Comparison of ENCODE assay signal across 2 cellular contexts in the genomic region with DNA sequence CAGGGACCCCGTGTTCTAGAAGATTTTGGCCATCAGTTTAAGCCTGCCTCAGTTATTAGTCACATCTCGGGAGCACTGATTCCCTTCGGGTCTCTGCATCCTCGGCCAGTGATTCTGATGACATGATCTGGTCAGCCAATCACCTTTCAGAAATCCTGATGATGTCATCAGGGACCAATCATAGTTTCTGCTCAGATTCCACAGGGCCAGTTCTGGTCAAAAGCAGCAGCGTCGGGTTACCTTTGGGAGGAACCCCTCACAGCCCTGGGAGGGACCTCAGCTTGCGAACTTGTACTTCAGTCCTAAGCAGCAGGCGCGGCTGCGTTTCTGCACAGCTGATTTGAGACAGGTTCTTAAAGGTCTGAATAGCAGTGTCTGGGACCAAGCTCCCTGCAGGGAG.
TF ChIP-seq lines count a peak whose summit lies in the region.

No MANE protein-coding gene starts in this region.

TF ChIP-seq in HCT116, 20 proteins besides CTCF, POLR2A, EP300 and RAD21:
- TF ChIP-seq YY1 (IDR thresholded peaks at IDR 0.05; ENCODE audit: extremely low read depth, insufficient replicate concordance, low read depth, low read length) (no peak), CBX3 (IDR thresholded peaks at IDR 0.05; ENCODE audit: low read depth) (no peak), ZFX (IDR thresholded peaks at IDR 0.05) (no peak), SP1 (IDR thresholded peaks at IDR 0.05; ENCODE audit: low read depth) (no peak), ZNF274 (IDR thresholded peaks at IDR 0.05; ENCODE audit: low read depth, low read length) (no peak), EZH2 (IDR thresholded peaks at IDR 0.05) (no peak), EZH2phosphoT487 (IDR thresholded peaks at IDR 0.05; ENCODE audit: borderline replicate concordance) (no peak), ELF1 (IDR thresholded peaks at IDR 0.05; ENCODE audit: borderline replicate concordance, low read depth) (no peak), SRF (IDR thresholded peaks at IDR 0.05; ENCODE audit: low read depth) (no peak), FOSL1 (IDR thresholded peaks at IDR 0.05; ENCODE audit: low read depth) (no peak), TCF7L2 (IDR thresholded peaks at IDR 0.05; ENCODE audit: borderline replicate concordance, extremely low read depth, insufficient read depth, insufficient read length) (no peak), POLR2AphosphoS5 (IDR thresholded peaks at IDR 0.05; ENCODE audit: low read depth, low read length) (no peak)
- TF ChIP-seq, protein P1, sequence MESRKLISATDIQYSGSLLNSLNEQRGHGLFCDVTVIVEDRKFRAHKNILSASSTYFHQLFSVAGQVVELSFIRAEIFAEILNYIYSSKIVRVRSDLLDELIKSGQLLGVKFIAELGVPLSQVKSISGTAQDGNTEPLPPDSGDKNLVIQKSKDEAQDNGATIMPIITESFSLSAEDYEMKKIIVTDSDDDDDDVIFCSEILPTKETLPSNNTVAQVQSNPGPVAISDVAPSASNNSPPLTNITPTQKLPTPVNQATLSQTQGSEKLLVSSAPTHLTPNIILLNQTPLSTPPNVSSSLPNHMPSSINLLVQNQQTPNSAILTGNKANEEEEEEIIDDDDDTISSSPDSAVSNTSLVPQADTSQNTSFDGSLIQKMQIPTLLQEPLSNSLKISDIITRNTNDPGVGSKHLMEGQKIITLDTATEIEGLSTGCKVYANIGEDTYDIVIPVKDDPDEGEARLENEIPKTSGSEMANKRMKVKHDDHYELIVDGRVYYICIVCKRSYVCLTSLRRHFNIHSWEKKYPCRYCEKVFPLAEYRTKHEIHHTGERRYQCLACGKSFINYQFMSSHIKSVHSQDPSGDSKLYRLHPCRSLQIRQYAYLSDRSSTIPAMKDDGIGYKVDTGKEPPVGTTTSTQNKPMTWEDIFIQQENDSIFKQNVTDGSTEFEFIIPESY (IDR thresholded peaks at IDR 0.05; ENCODE audit: extremely low read depth, insufficient replicate concordance, low read length): no peak
- TF ChIP-seq, protein P2, sequence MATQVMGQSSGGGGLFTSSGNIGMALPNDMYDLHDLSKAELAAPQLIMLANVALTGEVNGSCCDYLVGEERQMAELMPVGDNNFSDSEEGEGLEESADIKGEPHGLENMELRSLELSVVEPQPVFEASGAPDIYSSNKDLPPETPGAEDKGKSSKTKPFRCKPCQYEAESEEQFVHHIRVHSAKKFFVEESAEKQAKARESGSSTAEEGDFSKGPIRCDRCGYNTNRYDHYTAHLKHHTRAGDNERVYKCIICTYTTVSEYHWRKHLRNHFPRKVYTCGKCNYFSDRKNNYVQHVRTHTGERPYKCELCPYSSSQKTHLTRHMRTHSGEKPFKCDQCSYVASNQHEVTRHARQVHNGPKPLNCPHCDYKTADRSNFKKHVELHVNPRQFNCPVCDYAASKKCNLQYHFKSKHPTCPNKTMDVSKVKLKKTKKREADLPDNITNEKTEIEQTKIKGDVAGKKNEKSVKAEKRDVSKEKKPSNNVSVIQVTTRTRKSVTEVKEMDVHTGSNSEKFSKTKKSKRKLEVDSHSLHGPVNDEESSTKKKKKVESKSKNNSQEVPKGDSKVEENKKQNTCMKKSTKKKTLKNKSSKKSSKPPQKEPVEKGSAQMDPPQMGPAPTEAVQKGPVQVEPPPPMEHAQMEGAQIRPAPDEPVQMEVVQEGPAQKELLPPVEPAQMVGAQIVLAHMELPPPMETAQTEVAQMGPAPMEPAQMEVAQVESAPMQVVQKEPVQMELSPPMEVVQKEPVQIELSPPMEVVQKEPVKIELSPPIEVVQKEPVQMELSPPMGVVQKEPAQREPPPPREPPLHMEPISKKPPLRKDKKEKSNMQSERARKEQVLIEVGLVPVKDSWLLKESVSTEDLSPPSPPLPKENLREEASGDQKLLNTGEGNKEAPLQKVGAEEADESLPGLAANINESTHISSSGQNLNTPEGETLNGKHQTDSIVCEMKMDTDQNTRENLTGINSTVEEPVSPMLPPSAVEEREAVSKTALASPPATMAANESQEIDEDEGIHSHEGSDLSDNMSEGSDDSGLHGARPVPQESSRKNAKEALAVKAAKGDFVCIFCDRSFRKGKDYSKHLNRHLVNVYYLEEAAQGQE (IDR thresholded peaks at IDR 0.05; ENCODE audit: low read depth): no peak

TF ChIP-seq in K562, 482 proteins besides CTCF, POLR2A, EP300 and RAD21 (continues in another document):
- TF ChIP-seq E4F1 (CRISPR knock-in tag; IDR thresholded peaks at IDR 0.05; ENCODE audit: borderline replicate concordance) (no peak), CBFB (CRISPR knock-in tag; IDR thresholded peaks at IDR 0.05) (no peak), NR2F6 (CRISPR knock-in tag; IDR thresholded peaks at IDR 0.05) (no peak), ZNF3 (CRISPR knock-in tag; IDR thresholded peaks at IDR 0.05) (no peak), ZNF551 (CRISPR knock-in tag; IDR thresholded peaks at IDR 0.05) (no peak), IRF2 (CRISPR knock-in tag; IDR thresholded peaks at IDR 0.05) (no peak), CBX8 (IDR thresholded peaks at IDR 0.05; ENCODE audit: borderline replicate concordance, extremely low read depth, low read depth, low read length, poor library complexity, severe bottlenecking) (no peak), ATF7 (IDR thresholded peaks at IDR 0.05) (peak; percentile 95), U2AF2 (optimal IDR thresholded peaks at IDR 0.05; ENCODE audit: low read depth, low read length) (no peak), SAFB (IDR thresholded peaks at IDR 0.05; ENCODE audit: borderline replicate concordance, low read depth, low read length) (no peak), PHB2 (IDR thresholded peaks at IDR 0.05; ENCODE audit: low read depth) (no peak), RFX7 (CRISPR knock-in tag; IDR thresholded peaks at IDR 0.05) (no peak), NR1H2 (CRISPR knock-in tag; IDR thresholded peaks at IDR 0.05) (no peak), DIDO1 (tag; IDR thresholded peaks at IDR 0.05; ENCODE audit: low read depth) (no peak), SMAD1 (IDR thresholded peaks at IDR 0.05; ENCODE audit: low read depth, low read length, partially characterized antibody) (no peak), HMG20B (CRISPR knock-in tag; IDR thresholded peaks at IDR 0.05) (no peak), ZNF140 (CRISPR knock-in tag; IDR thresholded peaks at IDR 0.05) (no peak), BMI1 (IDR thresholded peaks at IDR 0.05; ENCODE audit: low read length) (no peak), KHSRP (IDR thresholded peaks at IDR 0.05) (no peak), SIRT6 (IDR thresholded peaks at IDR 0.05; ENCODE audit: low read depth, low read length) (no peak), XRCC4 (IDR thresholded peaks at IDR 0.05; ENCODE audit: extremely low read depth, insufficient read depth, insufficient read length) (no peak), CREM (IDR thresholded peaks at IDR 0.05; ENCODE audit: low read depth) (peak; percentile 18; the same call in 1 of the 2 replicates), NCOA6 (IDR thresholded peaks at IDR 0.05) (no peak), ZBTB11 (CRISPR knock-in tag; IDR thresholded peaks at IDR 0.05) (no peak), RBM34 (IDR thresholded peaks at IDR 0.05; ENCODE audit: borderline replicate concordance, insufficient read depth, low read length) (no peak), ATF3 (IDR thresholded peaks at IDR 0.05) (peak; percentile 96), ATF3 (CRISPR knock-in tag; conservative IDR thresholded peaks at IDR 0.05) (no peak), HEY1 (CRISPR knock-in tag; IDR thresholded peaks at IDR 0.05; ENCODE audit: borderline replicate concordance) (no peak), MTA1 (IDR thresholded peaks at IDR 0.05; ENCODE audit: borderline replicate concordance) (no peak), CBX3 (IDR thresholded peaks at IDR 0.05; ENCODE audit: borderline replicate concordance in 1 of 2, low read length in 2 of 2) (no peak), ATF1 (CRISPR knock-in tag; IDR thresholded peaks at IDR 0.05) (no peak), ATF1 (tag; IDR thresholded peaks at IDR 0.05) (peak; percentile 57), STAT5A (IDR thresholded peaks at IDR 0.05; ENCODE audit: borderline replicate concordance, low read length) (no peak)
- TF ChIP-seq, protein P3, sequence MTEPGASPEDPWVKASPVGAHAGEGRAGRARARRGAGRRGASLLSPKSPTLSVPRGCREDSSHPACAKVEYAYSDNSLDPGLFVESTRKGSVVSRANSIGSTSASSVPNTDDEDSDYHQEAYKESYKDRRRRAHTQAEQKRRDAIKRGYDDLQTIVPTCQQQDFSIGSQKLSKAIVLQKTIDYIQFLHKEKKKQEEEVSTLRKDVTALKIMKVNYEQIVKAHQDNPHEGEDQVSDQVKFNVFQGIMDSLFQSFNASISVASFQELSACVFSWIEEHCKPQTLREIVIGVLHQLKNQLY (CRISPR knock-in tag; conservative IDR thresholded peaks at IDR 0.05): no peak
- TF ChIP-seq, protein P4, sequence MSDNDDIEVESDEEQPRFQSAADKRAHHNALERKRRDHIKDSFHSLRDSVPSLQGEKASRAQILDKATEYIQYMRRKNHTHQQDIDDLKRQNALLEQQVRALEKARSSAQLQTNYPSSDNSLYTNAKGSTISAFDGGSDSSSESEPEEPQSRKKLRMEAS (CRISPR knock-in tag; IDR thresholded peaks at IDR 0.05): no peak
- TF ChIP-seq, protein P5, sequence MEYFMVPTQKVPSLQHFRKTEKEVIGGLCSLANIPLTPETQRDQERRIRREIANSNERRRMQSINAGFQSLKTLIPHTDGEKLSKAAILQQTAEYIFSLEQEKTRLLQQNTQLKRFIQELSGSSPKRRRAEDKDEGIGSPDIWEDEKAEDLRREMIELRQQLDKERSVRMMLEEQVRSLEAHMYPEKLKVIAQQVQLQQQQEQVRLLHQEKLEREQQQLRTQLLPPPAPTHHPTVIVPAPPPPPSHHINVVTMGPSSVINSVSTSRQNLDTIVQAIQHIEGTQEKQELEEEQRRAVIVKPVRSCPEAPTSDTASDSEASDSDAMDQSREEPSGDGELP (CRISPR knock-in tag; IDR thresholded peaks at IDR 0.05; ENCODE audit: borderline replicate concordance): 0 out of 2 replicates have a peak, but pooled peaks have one; percentile 16
- TF ChIP-seq, protein P6, sequence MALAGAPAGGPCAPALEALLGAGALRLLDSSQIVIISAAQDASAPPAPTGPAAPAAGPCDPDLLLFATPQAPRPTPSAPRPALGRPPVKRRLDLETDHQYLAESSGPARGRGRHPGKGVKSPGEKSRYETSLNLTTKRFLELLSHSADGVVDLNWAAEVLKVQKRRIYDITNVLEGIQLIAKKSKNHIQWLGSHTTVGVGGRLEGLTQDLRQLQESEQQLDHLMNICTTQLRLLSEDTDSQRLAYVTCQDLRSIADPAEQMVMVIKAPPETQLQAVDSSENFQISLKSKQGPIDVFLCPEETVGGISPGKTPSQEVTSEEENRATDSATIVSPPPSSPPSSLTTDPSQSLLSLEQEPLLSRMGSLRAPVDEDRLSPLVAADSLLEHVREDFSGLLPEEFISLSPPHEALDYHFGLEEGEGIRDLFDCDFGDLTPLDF (CRISPR knock-in tag; IDR thresholded peaks at IDR 0.05): no peak
- TF ChIP-seq, protein P7, sequence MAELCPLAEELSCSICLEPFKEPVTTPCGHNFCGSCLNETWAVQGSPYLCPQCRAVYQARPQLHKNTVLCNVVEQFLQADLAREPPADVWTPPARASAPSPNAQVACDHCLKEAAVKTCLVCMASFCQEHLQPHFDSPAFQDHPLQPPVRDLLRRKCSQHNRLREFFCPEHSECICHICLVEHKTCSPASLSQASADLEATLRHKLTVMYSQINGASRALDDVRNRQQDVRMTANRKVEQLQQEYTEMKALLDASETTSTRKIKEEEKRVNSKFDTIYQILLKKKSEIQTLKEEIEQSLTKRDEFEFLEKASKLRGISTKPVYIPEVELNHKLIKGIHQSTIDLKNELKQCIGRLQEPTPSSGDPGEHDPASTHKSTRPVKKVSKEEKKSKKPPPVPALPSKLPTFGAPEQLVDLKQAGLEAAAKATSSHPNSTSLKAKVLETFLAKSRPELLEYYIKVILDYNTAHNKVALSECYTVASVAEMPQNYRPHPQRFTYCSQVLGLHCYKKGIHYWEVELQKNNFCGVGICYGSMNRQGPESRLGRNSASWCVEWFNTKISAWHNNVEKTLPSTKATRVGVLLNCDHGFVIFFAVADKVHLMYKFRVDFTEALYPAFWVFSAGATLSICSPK (IDR thresholded peaks at IDR 0.05; ENCODE audit: borderline replicate concordance): no peak
